In the genomic region with DNA sequence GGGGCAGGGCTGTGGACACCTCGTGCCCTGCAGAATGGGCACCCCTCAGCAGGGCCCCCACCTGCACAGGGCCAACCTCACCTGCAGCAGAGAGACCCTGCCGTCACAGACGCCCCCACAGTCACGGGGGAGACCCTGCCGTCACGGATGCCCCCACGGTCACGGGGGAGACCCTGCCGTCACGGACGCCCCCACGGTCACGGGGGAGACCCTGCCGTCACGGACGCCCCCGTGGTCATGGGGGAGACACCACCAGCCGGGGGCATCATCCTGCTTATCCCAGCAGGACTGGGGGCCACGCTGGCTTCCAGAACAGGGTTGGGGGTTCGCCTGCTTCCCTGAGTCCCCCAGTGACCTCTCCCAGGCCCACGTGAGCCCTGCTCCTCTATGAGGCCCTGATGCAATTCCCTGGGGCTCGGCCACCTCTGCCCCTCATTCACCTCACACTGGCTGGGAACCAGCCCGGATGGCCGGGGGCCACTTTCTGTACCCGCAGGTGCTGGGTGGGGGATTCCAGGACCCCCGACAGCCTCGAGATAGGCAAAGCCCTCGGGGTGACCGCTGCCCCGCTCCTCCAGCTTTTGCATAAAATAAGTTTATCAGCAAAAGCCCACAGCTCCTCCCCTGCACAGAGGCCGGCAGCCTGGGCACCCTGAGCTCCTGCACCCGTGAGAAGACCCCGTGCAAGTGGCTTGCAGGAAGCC, we compare ENCODE assay signal across 17 cellular contexts. TPM values are rescaled to one million over a fixed set of nuclear protein-coding genes. Genes with fewer than 3 reads are reported as not detected.
DNase-seq lines count a peak whose midpoint lies in the region; FAIRE-seq and TF ChIP-seq lines count a peak whose summit lies in the region.
"Had no signal": no experiment of that assay in that cellular context is flagged by ENCODE, and none has a peak within 500 bp of the region (broad histone marks: within the 10 kb centered on the region; RNA-seq: fewer than 3 reads in every experiment).

No MANE protein-coding gene starts in this region.

- no peak overlapping the region for H2AFZ ChIP-seq in mammary epithelial cell (ENCODE audit: low read depth, low read length)

- CTCF ChIA-PET in mammary epithelial cell (lab: Charles Lee; ENCODE audit: low non-redundant PET) = no interaction called here

- no peaks in the 10 kb centered on the region for H3K27me3 ChIP-seq in breast epithelium
- no peaks in the 10 kb centered on the region for H3K27me3 ChIP-seq in mammary epithelial cell (ENCODE audit: insufficient read depth, low read length)
- H3K27me3 ChIP-seq in esophagus squamous epithelium = no peaks in the 10 kb centered on the region
- H3K27me3 ChIP-seq in vagina = no peaks in the 10 kb centered on the region
- H3K27me3 ChIP-seq: BLaER1 treated with 17β-estradiol and CSF1 and Interleukin-3, amounts not matched to agents 10 nM and 100 nM; SJSA1 had no signal

- 96% methylated on average over 25 of the region's 33 CpGs for WGBS in mammary epithelial cell (ENCODE audit: low coverage, missing lambda C conversion rate)
- WGBS in esophagus squamous epithelium, 2 donors = 95 to 100% methylated on average over 2 to 8 of the region's 33 CpGs

- DNase-seq in breast epithelium (ENCODE audit: low spot score in 2 of 2) (no peak), mammary epithelial cell (no peak), esophagus squamous epithelium (lab: John Stamatoyannopoulos, UW) (no peak), vagina (ENCODE audit: extremely low spot score in 2 of 2) (no peak), CD14-positive monocyte (ENCODE audit: low spot score) (no peak), HTR-8/SVneo (ENCODE audit: insufficient read length, low spot score) (no peak), GOT3 (lab: John Stamatoyannopoulos, UW) (no peak)
- DNase-seq: HCEC 1CT, MV-4-11, NCI-H1417 treated with DMSO at 0.1 percent for 48 hours, NCI-H2029 treated with DMSO at 0.1 percent for 48 hours, NCI-H510A treated with DMSO at 0.1 percent for 48 hours had no signal

- no peak overlapping the region for H3K4me2 ChIP-seq in mammary epithelial cell (ENCODE audit: insufficient read depth, low read depth, low read length)
- H3K4me2 ChIP-seq: BLaER1 treated with 17β-estradiol and CSF1 and Interleukin-3, amounts not matched to agents 10 nM and 100 nM had no signal

- intact Hi-C loops in breast epithelium (cut with DNase I; ENCODE audit: low total_unique reads) (no loop called here), mammary epithelial cell (cut with micrococcal nuclease) (no loop called here), esophagus squamous epithelium (cut with DNase I) (no loop called here), vagina (cut with DNase I) (no loop called here), CD14-positive monocyte (cut with micrococcal nuclease) (no loop called here)

- H3K9me3 ChIP-seq in breast epithelium = no peaks in the 10 kb centered on the region
- H3K9me3 ChIP-seq in mammary epithelial cell (replicated peaks; ENCODE audit: insufficient read depth, low read length) = no peaks in the 10 kb centered on the region
- no peaks in the 10 kb centered on the region for H3K9me3 ChIP-seq in esophagus squamous epithelium
- H3K9me3 ChIP-seq in vagina = no peaks in the 10 kb centered on the region
- H3K9me3 ChIP-seq: BLaER1 treated with 17β-estradiol and CSF1 and Interleukin-3, amounts not matched to agents 10 nM and 100 nM; SJSA1 had no signal

- dilution Hi-C loops in mammary epithelial cell (cut with HindIII; ENCODE audit: low sequenced_read_pairs) = loop anchor here (10.0 kb wide), 2 partner anchors 114 to 264 kb away; a partner anchor contains a TSS

- TF ChIP-seq POLR2A in breast epithelium (IDR thresholded peaks at IDR 0.05) = no peak
- TF ChIP-seq POLR2A in esophagus squamous epithelium (IDR thresholded peaks at IDR 0.05) = no peak
- no peak for TF ChIP-seq POLR2A in vagina (IDR thresholded peaks at IDR 0.05)

- BruUV-seq in mammary epithelial cell (replicated peaks; lab: Mats Ljungman, UMichigan) = no TSS peak

- no peak for TF ChIP-seq CTCF in breast epithelium (IDR thresholded peaks at IDR 0.05)
- TF ChIP-seq CTCF in mammary epithelial cell (conservative IDR thresholded peaks at IDR 0.05 in 1 of 2, IDR thresholded peaks at IDR 0.05 in 1 of 2; ENCODE audit: extremely low read depth in 1 of 2, insufficient read depth in 1 of 2, low read depth in 1 of 2, low read length in 2 of 2) = no peak
- TF ChIP-seq CTCF in esophagus squamous epithelium (IDR thresholded peaks at IDR 0.05) = no peak
- TF ChIP-seq CTCF in vagina (IDR thresholded peaks at IDR 0.05) = no peak
- no peak for TF ChIP-seq CTCF in CD14-positive monocyte (IDR thresholded peaks at IDR 0.05)

- H3K9ac ChIP-seq in mammary epithelial cell (ENCODE audit: insufficient read depth, low read length) = no peak overlapping the region
- H3K9ac ChIP-seq: BLaER1 treated with 17β-estradiol and CSF1 and Interleukin-3, amounts not matched to agents 10 nM and 100 nM had no signal

- H3K36me3 ChIP-seq in breast epithelium = no peaks in the 10 kb centered on the region
- H3K36me3 ChIP-seq in mammary epithelial cell (ENCODE audit: insufficient read depth, low read length) = peaks cover 9% of the 10 kb centered on the region
- H3K36me3 ChIP-seq in esophagus squamous epithelium = peaks cover 14 to 82% (median 18%) of the 10 kb centered on the region in 3 donors
- H3K36me3 ChIP-seq in vagina = peaks cover 0 to 10% of the 10 kb centered on the region in 2 donors

- H3K79me2 ChIP-seq in mammary epithelial cell (ENCODE audit: insufficient read depth, low read length) = peaks cover 78% of the 10 kb centered on the region

- in situ Hi-C loops in mammary epithelial cell (cut with MboI; ENCODE audit: low sequenced_read_pairs in 2 of 2) = no loop called here

- no peaks in the 10 kb centered on the region for H3K27me3 Mint-ChIP-seq in CD14-positive monocyte (ENCODE audit: low read depth in 3 of 3)

- H3K4me1 Mint-ChIP-seq in CD14-positive monocyte = peaks cover 15% of the 10 kb centered on the region

- H3K4me3 ChIP-seq in breast epithelium = no peak overlapping the region
- no peak overlapping the region for H3K4me3 ChIP-seq in mammary epithelial cell (replicated peaks in 1 of 3; ENCODE audit: insufficient read depth in 1 of 3, low read depth in 2 of 3, low read length in 3 of 3)
- no peak overlapping the region for H3K4me3 ChIP-seq in esophagus squamous epithelium
- no peak overlapping the region for H3K4me3 ChIP-seq in skin epidermis
- no peak overlapping the region for H3K4me3 ChIP-seq in vagina
- H3K4me3 ChIP-seq: BLaER1 treated with 17β-estradiol and CSF1 and Interleukin-3, amounts not matched to agents 10 nM and 100 nM; SJSA1 had no signal

- H3K27ac Mint-ChIP-seq in CD14-positive monocyte = no peak overlapping the region

- H3K4me3 Mint-ChIP-seq in CD14-positive monocyte = no peak overlapping the region

- H3K9me3 Mint-ChIP-seq in CD14-positive monocyte = peaks cover 0 to 5% (median 0%) of the 10 kb centered on the region in 7 donors

- H4K20me1 ChIP-seq in mammary epithelial cell (ENCODE audit: insufficient read depth, low read length) = no peaks in the 10 kb centered on the region

- no peak for FAIRE-seq in HTR-8/SVneo (lab: Jason Lieb, UNC)
- FAIRE-seq: GM18507 had no signal

- peak overlapping the region; percentile 71 to 91 for H3K27ac ChIP-seq in breast epithelium
- no peak overlapping the region for H3K27ac ChIP-seq in mammary epithelial cell (ENCODE audit: insufficient read depth, low read depth, low read length)
- H3K27ac ChIP-seq in esophagus squamous epithelium = peak overlapping the region; percentile 64 to 89 (median 74)
- peak overlapping the region in 15 of 21 experiments; percentile 4 to 96 (median 56) for H3K27ac ChIP-seq in skin epidermis
- H3K27ac ChIP-seq in vagina = peak overlapping the region; percentile 46
- H3K27ac ChIP-seq: 22Rv1; BLaER1 treated with 17β-estradiol and CSF1 and Interleukin-3, amounts not matched to agents 10 nM and 100 nM; SJSA1 had no signal

- peaks cover 16 to 18% of the 10 kb centered on the region in 2 donors for H3K4me1 ChIP-seq in breast epithelium
- H3K4me1 ChIP-seq in mammary epithelial cell (ENCODE audit: insufficient read depth, low read length) = peaks cover 17% of the 10 kb centered on the region
- peaks cover 42 to 81% (median 47%) of the 10 kb centered on the region in 3 donors for H3K4me1 ChIP-seq in esophagus squamous epithelium
- H3K4me1 ChIP-seq in vagina = peaks cover 64% of the 10 kb centered on the region
- H3K4me1 ChIP-seq: SJSA1 had no signal

- H3K36me3 Mint-ChIP-seq in CD14-positive monocyte = peaks cover 29 to 57% of the 10 kb centered on the region in 2 donors

RNA-seq across cellular contexts. Expression of a gene that starts 23.6 kb away (rescaled TPM):
- total RNA-seq in breast epithelium (10 to 100 TPM; 15.4 to 63.3 (median 43.9) TPM), mammary epithelial cell (100 to 1,000 TPM in 1 of 2 donors, 10 to 100 TPM in 1; 37.0 to 108 TPM), esophagus squamous epithelium (10 to 100 TPM; 31.3 to 84.3 (median 68.3) TPM), vagina (54.0 TPM)
- polyA plus RNA-seq in mammary epithelial cell (22.5 TPM), CD14-positive monocyte (1 to 10 TPM in 1 of 2 donors, under 1 TPM in 1; 0.71 to 2.6 TPM)
- 34.4 TPM for polyA minus RNA-seq in mammary epithelial cell

RNA-seq across cellular contexts. Expression of a gene that starts 46.7 kb away (rescaled TPM):
- total RNA-seq in breast epithelium = 1,000 to 10,000 TPM in 1 of 3 donors, 100 to 1,000 TPM in 2; 357 to 1,796 (median 492) TPM
- 100 to 1,000 TPM; 154 to 216 TPM for total RNA-seq in mammary epithelial cell
- polyA plus RNA-seq in mammary epithelial cell = 357 TPM
- polyA minus RNA-seq in mammary epithelial cell = 97.5 TPM
- total RNA-seq in esophagus squamous epithelium = 100 to 1,000 TPM; 108 to 405 (median 244) TPM
- 524 TPM for total RNA-seq in vagina
- 100 to 1,000 TPM; 459 to 508 TPM for polyA plus RNA-seq in CD14-positive monocyte

RNA-seq across cellular contexts. Expression of a gene that starts 55.1 kb away (rescaled TPM):
- total RNA-seq in breast epithelium (10 to 100 TPM; 32.8 to 55.0 (median 52.1) TPM), mammary epithelial cell (10 to 100 TPM; 57.7 to 67.5 TPM), esophagus squamous epithelium (10 to 100 TPM; 59.3 to 68.5 (median 61.6) TPM), vagina (54.5 TPM)
- polyA plus RNA-seq in mammary epithelial cell (32.7 TPM), CD14-positive monocyte (10 to 100 TPM in 1 of 2 donors, 1 to 10 TPM in 1; 6.2 to 15.4 TPM)
- 48.3 TPM for polyA minus RNA-seq in mammary epithelial cell

RNA-seq across cellular contexts. Expression of a gene that starts 55.3 kb away (rescaled TPM):
- total RNA-seq in breast epithelium = 100 to 1,000 TPM in 1 of 3 donors, 10 to 100 TPM in 2; 65.9 to 175 (median 89.1) TPM
- 100 to 1,000 TPM in 1 of 2 donors, 10 to 100 TPM in 1; 63.7 to 233 TPM for total RNA-seq in mammary epithelial cell
- polyA plus RNA-seq in mammary epithelial cell = 258 TPM
- polyA minus RNA-seq in mammary epithelial cell = 118 TPM
- total RNA-seq in esophagus squamous epithelium = 100 to 1,000 TPM; 113 to 198 (median 166) TPM
- 83.7 TPM for total RNA-seq in vagina
- 100 to 1,000 TPM; 195 to 222 TPM for polyA plus RNA-seq in CD14-positive monocyte
